In genomic region chr2:168539945-168540344, GRCh38 we compare ENCODE assay signal across 9 cellular contexts.
"Had no signal": no experiment of that assay in that cellular context is flagged by ENCODE, and none has a peak within 500 bp of the region (broad histone marks: within the 10 kb centered on the region; RNA-seq: fewer than 3 reads in every experiment).

No MANE protein-coding gene starts in this region.

- H3K27ac ChIP-seq: HL-60 had no signal

- ATAC-seq: GM23338, K562 had no signal

- FAIRE-seq: H1, K562 had no signal

- H3K4me2 ChIP-seq: GM23338 had no signal

- DNase-seq: H9, HCEC 1CT, HFFc6, IMR-90, KG1 had no signal

- H3K4me3 ChIP-seq: GM23338, K562 had no signal

- H2AFZ ChIP-seq: GM23338 had no signal

- H3K9me3 Mint-ChIP-seq: HFFc6 had no signal

- H3K27ac Mint-ChIP-seq: GM23338, H9, HFFc6 had no signal

- H3K4me3 Mint-ChIP-seq: GM23338, H9, HFFc6 had no signal
